ENCODE assay signal across 10 cellular contexts in genomic region chr6:38714239-38715015, GRCh38. TPM values are rescaled to one million over a fixed set of nuclear protein-coding genes. Genes with fewer than 3 reads are reported as not detected.
DNase-seq lines count a peak whose midpoint lies in the region; ATAC-seq and TF ChIP-seq lines count a peak whose summit lies in the region.
"Had no signal": no experiment of that assay in that cellular context is flagged by ENCODE, and none has a peak within 500 bp of the region (broad histone marks: within the 10 kb centered on the region; RNA-seq: fewer than 3 reads in every experiment).

No MANE protein-coding gene starts in this region.

- H3K27me3 ChIP-seq in right cardiac atrium (ENCODE audit: control insufficient read depth, insufficient read depth) (no peaks in the 10 kb centered on the region), vagina (peaks cover 3% of the 10 kb centered on the region)

- no peak for TF ChIP-seq POLR2A in vagina (IDR thresholded peaks at IDR 0.05)

- peaks cover 22% of the 10 kb centered on the region for H3K4me1 Mint-ChIP-seq in activated naive CD4-positive, alpha-beta T cell treated with anti-CD3 and anti-CD28 coated beads, Interleukin-2, amount 50 U/mL, for 24 hours

- H3K4me3 Mint-ChIP-seq in activated naive CD4-positive, alpha-beta T cell treated with anti-CD3 and anti-CD28 coated beads, Interleukin-2, amount 50 U/mL, for 24 hours, result peak overlapping the region; percentile 60

- DNase-seq in right cardiac atrium (no peak), cardiac septum (ENCODE audit: low spot score) (no peak), kidney tubule cell (ENCODE audit: low spot score) (peak; percentile 25), vagina (ENCODE audit: extremely low spot score in 2 of 2) (no peak), DMS 273 treated with DMSO at 0.1 percent for 48 hours (lab: John Stamatoyannopoulos, UW) (no peak)

- H3K27ac Mint-ChIP-seq in activated naive CD4-positive, alpha-beta T cell treated with anti-CD3 and anti-CD28 coated beads, Interleukin-2, amount 50 U/mL, for 24 hours, result peak overlapping the region; percentile 20

- peaks cover under 1% of the 10 kb centered on the region for H3K9me3 Mint-ChIP-seq in activated naive CD4-positive, alpha-beta T cell treated with anti-CD3 and anti-CD28 coated beads, Interleukin-2, amount 50 U/mL, for 24 hours

- no peak for TF ChIP-seq CTCF in vagina (IDR thresholded peaks at IDR 0.05)

- H3K4me1 ChIP-seq in right cardiac atrium (ENCODE audit: control insufficient read depth, insufficient read depth, low read length) (no peaks in the 10 kb centered on the region), vagina (peaks cover 13% of the 10 kb centered on the region)

- WGBS in right cardiac atrium, result 30% methylated on average over 4 of the region's 4 CpGs

- intact Hi-C loops in right cardiac atrium (cut with DNase I) (no loop called here), cardiac septum (cut with DNase I) (no loop called here), vagina (cut with DNase I) (no loop called here)

- H3K4me3 ChIP-seq in right cardiac atrium (ENCODE audit: low read length), result peak overlapping the region; percentile 38
- peak overlapping the region; percentile 34 to 39 for H3K4me3 ChIP-seq in vagina

- H3K9me3 ChIP-seq in right cardiac atrium (ENCODE audit: control insufficient read depth, low read length), result no peaks in the 10 kb centered on the region
- H3K9me3 ChIP-seq in vagina, result no peaks in the 10 kb centered on the region
- H3K9me3 ChIP-seq: left lung had no signal

- ATAC-seq in right cardiac atrium (no peak), GM18502 (IDR thresholded peaks at IDR 0.05; ENCODE audit: poor library complexity, unreplicated experiment) (no peak), GM18520 (IDR thresholded peaks at IDR 0.05; ENCODE audit: unreplicated experiment) (no peak)

- H3K27me3 Mint-ChIP-seq in activated naive CD4-positive, alpha-beta T cell treated with anti-CD3 and anti-CD28 coated beads, Interleukin-2, amount 50 U/mL, for 24 hours, result peaks cover 19% of the 10 kb centered on the region

- no peaks in the 10 kb centered on the region for H3K36me3 ChIP-seq in vagina
- H3K36me3 ChIP-seq: left lung had no signal

- H3K27ac ChIP-seq in right cardiac atrium (ENCODE audit: low read length) (no peak overlapping the region), vagina (no peak overlapping the region)
- H3K27ac ChIP-seq: left lung had no signal

- peaks cover 4% of the 10 kb centered on the region for H3K36me3 Mint-ChIP-seq in activated naive CD4-positive, alpha-beta T cell treated with anti-CD3 and anti-CD28 coated beads, Interleukin-2, amount 50 U/mL, for 24 hours

RNA-seq across cellular contexts. Expression of gene DNAH8, which starts 0.7 kb away (rescaled TPM):
- total RNA-seq in right cardiac atrium (not detected), cardiac septum (0.03 TPM), vagina (not detected)
- polyA plus RNA-seq in right cardiac atrium, result not detected
- total RNA-seq: dermis microvascular lymphatic vessel endothelial cell had no signal

RNA-seq across cellular contexts. Expression of gene GLO1, which starts 11.5 kb away (rescaled TPM):
- 10 to 100 TPM; 87.0 to 96.0 (median 88.0) TPM for total RNA-seq in right cardiac atrium
- 109 TPM for polyA plus RNA-seq in right cardiac atrium
- total RNA-seq in cardiac septum, result 70.3 TPM
- total RNA-seq in vagina, result 59.7 TPM
